ENCODE assay signal across 31 cellular contexts in genomic region chr17:3903881-3904286, GRCh38. TPM values are rescaled to one million over a fixed set of nuclear protein-coding genes. Genes with fewer than 3 reads are reported as not detected.
DNase-seq lines count a peak whose midpoint lies in the region; ATAC-seq and TF ChIP-seq lines count a peak whose summit lies in the region.
"Had no signal": no experiment of that assay in that cellular context is flagged by ENCODE, and none has a peak within 500 bp of the region (broad histone marks: within the 10 kb centered on the region; RNA-seq: fewer than 3 reads in every experiment).

No MANE protein-coding gene starts in this region.

- no peaks in the 10 kb centered on the region for H3K36me3 Mint-ChIP-seq in memory B cell
- H3K36me3 Mint-ChIP-seq: activated CD4-positive, alpha-beta memory T cell treated with anti-CD3 and anti-CD28 coated beads for 36 hours; CD8-positive, alpha-beta T cell; natural killer cell; stimulated activated effector memory CD8-positive, alpha-beta T cell treated with anti-CD3 and anti-CD28 coated beads, Interleukin-12 subunit alpha, Interleukin-12 subunit beta, amount 100 ng/mL, for 72 hours had no signal

- DNase-seq in right cardiac atrium (peak in 1 of 3 donors; percentile 60), right atrium auricular region (ENCODE audit: low spot score) (no peak), adrenal gland (peak in 5 of 7 donors; percentile 65 to 74 (median 67)), memory B cell (ENCODE audit: low spot score in 2 of 2) (no peak), tibial artery (no peak), NCI-H2107 treated with DMSO at 0.1 percent for 48 hours (lab: John Stamatoyannopoulos, UW; ENCODE audit: unreplicated experiment) (no peak), vagina (ENCODE audit: extremely low spot score in 2 of 2) (no peak)
- DNase-seq: activated CD4-positive, alpha-beta memory T cell treated with anti-CD3 and anti-CD28 coated beads for 36 hours; activated CD4-positive, alpha-beta T cell treated with anti-CD3 and anti-CD28 coated beads for 1 hour; activated naive CD4-positive, alpha-beta T cell treated with anti-CD3 and anti-CD28 coated beads for 36 hours; activated T-cell treated with anti-CD3 and anti-CD28 coated beads, Interleukin-2, amount 50 U/mL, for 72 hours; amygdala; CD8-positive, alpha-beta T cell; DMS 273 treated with DMSO at 0.1 percent for 48 hours; islet precursor cell; Karpas-422; natural killer cell; NCI-H1417 treated with DMSO at 0.1 percent for 48 hours; NCI-H2081; NCI-H2227 treated with DMSO at 0.1 percent for 48 hours; NCI-H526; SK-N-SH; T-helper 17 cell; upper lobe of right lung had no signal

- H3K4me3 ChIP-seq in right cardiac atrium (ENCODE audit: low read length) (no peak overlapping the region), right atrium auricular region (no peak overlapping the region), adrenal gland (no peak overlapping the region), tibial artery (no peak overlapping the region), vagina (no peak overlapping the region)
- H3K4me3 ChIP-seq: A549, gastroesophageal sphincter, suprapubic skin, upper lobe of right lung had no signal

- intact Hi-C loops in right cardiac atrium (cut with DNase I) (no loop called here), adrenal gland (cut with DNase I) (no loop called here), tibial artery (cut with DNase I; ENCODE audit: low total_unique reads) (no loop called here), vagina (cut with DNase I) (no loop called here)

- H3K27me3 Mint-ChIP-seq in memory B cell = no peaks in the 10 kb centered on the region
- H3K27me3 Mint-ChIP-seq: activated CD4-positive, alpha-beta memory T cell treated with anti-CD3 and anti-CD28 coated beads for 36 hours; T-helper 17 cell had no signal

- peak overlapping the region; percentile 45 for H3K27ac Mint-ChIP-seq in memory B cell
- H3K27ac Mint-ChIP-seq: activated CD4-positive, alpha-beta memory T cell treated with anti-CD3 and anti-CD28 coated beads for 36 hours; activated naive CD4-positive, alpha-beta T cell treated with anti-CD3 and anti-CD28 coated beads for 36 hours; activated T-cell treated with anti-CD3 and anti-CD28 coated beads, Interleukin-2, amount 50 U/mL, for 72 hours; CD8-positive, alpha-beta T cell; natural killer cell; stimulated activated effector memory CD8-positive, alpha-beta T cell treated with anti-CD3 and anti-CD28 coated beads, Interleukin-12 subunit alpha, Interleukin-12 subunit beta, amount 100 ng/mL, for 72 hours; T-helper 17 cell had no signal

- WGBS in right cardiac atrium = 61% methylated on average over 20 of the region's 20 CpGs
- WGBS in adrenal gland, 4 donors = 49 to 63% (median 57%) methylated on average over 11 to 20 of the region's 20 CpGs

- peaks cover 10% of the 10 kb centered on the region for H3K4me1 Mint-ChIP-seq in memory B cell
- H3K4me1 Mint-ChIP-seq: natural killer cell had no signal

- H3K4me3 Mint-ChIP-seq in memory B cell = no peak overlapping the region
- H3K4me3 Mint-ChIP-seq: activated CD4-positive, alpha-beta memory T cell treated with anti-CD3 and anti-CD28 coated beads for 36 hours; activated naive CD4-positive, alpha-beta T cell treated with anti-CD3 and anti-CD28 coated beads for 36 hours; activated T-cell treated with anti-CD3 and anti-CD28 coated beads, Interleukin-2, amount 50 U/mL, for 72 hours; CD8-positive, alpha-beta T cell; natural killer cell; stimulated activated effector memory CD8-positive, alpha-beta T cell treated with anti-CD3 and anti-CD28 coated beads, Interleukin-12 subunit alpha, Interleukin-12 subunit beta, amount 100 ng/mL, for 72 hours; T-helper 17 cell had no signal

- no peaks in the 10 kb centered on the region for H3K9me3 Mint-ChIP-seq in memory B cell
- H3K9me3 Mint-ChIP-seq: activated CD4-positive, alpha-beta memory T cell treated with anti-CD3 and anti-CD28 coated beads for 36 hours; activated naive CD4-positive, alpha-beta T cell treated with anti-CD3 and anti-CD28 coated beads for 36 hours; activated T-cell treated with anti-CD3 and anti-CD28 coated beads, Interleukin-2, amount 50 U/mL, for 72 hours; CD8-positive, alpha-beta T cell; natural killer cell; stimulated activated effector memory CD8-positive, alpha-beta T cell treated with anti-CD3 and anti-CD28 coated beads, Interleukin-12 subunit alpha, Interleukin-12 subunit beta, amount 100 ng/mL, for 72 hours had no signal

- H3K36me3 ChIP-seq in right atrium auricular region = no peaks in the 10 kb centered on the region
- H3K36me3 ChIP-seq in adrenal gland (replicated peaks in 1 of 2) = no peaks in the 10 kb centered on the region
- peaks cover 7 to 20% (median 18%) of the 10 kb centered on the region in 3 donors for H3K36me3 ChIP-seq in tibial artery
- H3K36me3 ChIP-seq in vagina = no peaks in the 10 kb centered on the region
- H3K36me3 ChIP-seq: gastroesophageal sphincter, suprapubic skin, upper lobe of right lung had no signal

- H3K4me1 ChIP-seq in right cardiac atrium (ENCODE audit: control insufficient read depth, insufficient read depth, low read length) (no peaks in the 10 kb centered on the region), right atrium auricular region (peaks cover 0 to 9% of the 10 kb centered on the region in 2 donors), adrenal gland (replicated peaks in 1 of 2) (peaks cover 4% of the 10 kb centered on the region in 2 donors), tibial artery (peaks cover 0 to 12% (median 0%) of the 10 kb centered on the region in 4 donors), vagina (no peaks in the 10 kb centered on the region)
- H3K4me1 ChIP-seq: gastroesophageal sphincter, suprapubic skin, upper lobe of right lung had no signal

- peak; percentile 26 to 52 for ATAC-seq in right cardiac atrium
- ATAC-seq in memory B cell (ENCODE audit: low read depth) = no peak
- no peak for ATAC-seq in HG02623 (IDR thresholded peaks at IDR 0.05; ENCODE audit: unreplicated experiment)
- ATAC-seq: activated T-cell treated with anti-CD3 and anti-CD28 coated beads, Interleukin-2, amount 50 U/mL, for 72 hours; CD8-positive, alpha-beta T cell; gastroesophageal sphincter; natural killer cell; upper lobe of right lung had no signal

- H3K9me3 ChIP-seq in right cardiac atrium (ENCODE audit: control insufficient read depth, low read length) (no peaks in the 10 kb centered on the region), right atrium auricular region (no peaks in the 10 kb centered on the region), adrenal gland (replicated peaks in 1 of 3) (no peaks in the 10 kb centered on the region), tibial artery (no peaks in the 10 kb centered on the region), vagina (no peaks in the 10 kb centered on the region)
- H3K9me3 ChIP-seq: A549, gastroesophageal sphincter, SK-N-SH, suprapubic skin, upper lobe of right lung had no signal

- TF ChIP-seq CTCF in right atrium auricular region (IDR thresholded peaks at IDR 0.05) (no peak), adrenal gland (IDR thresholded peaks at IDR 0.05) (no peak), tibial artery (IDR thresholded peaks at IDR 0.05) (no peak), vagina (IDR thresholded peaks at IDR 0.05) (no peak)

- H3K27me3 ChIP-seq in right cardiac atrium (ENCODE audit: control insufficient read depth, insufficient read depth) = no peaks in the 10 kb centered on the region
- H3K27me3 ChIP-seq in right atrium auricular region = no peaks in the 10 kb centered on the region
- H3K27me3 ChIP-seq in adrenal gland = no peaks in the 10 kb centered on the region
- H3K27me3 ChIP-seq in tibial artery = no peaks in the 10 kb centered on the region
- H3K27me3 ChIP-seq in vagina = no peaks in the 10 kb centered on the region
- H3K27me3 ChIP-seq: gastroesophageal sphincter, suprapubic skin, upper lobe of right lung had no signal

- TF ChIP-seq POLR2A in adrenal gland (IDR thresholded peaks at IDR 0.05) (no peak), vagina (IDR thresholded peaks at IDR 0.05) (no peak)

- H3K27ac ChIP-seq in right cardiac atrium (ENCODE audit: low read length) (no peak overlapping the region), right atrium auricular region (no peak overlapping the region), adrenal gland (no peak overlapping the region), tibial artery (peak overlapping the region in 1 of 2 donors; percentile 44), vagina (no peak overlapping the region)
- H3K27ac ChIP-seq: gastroesophageal sphincter, HL-60, suprapubic skin, upper lobe of right lung had no signal

RNA-seq across cellular contexts. Expression of gene CAMKK1, which starts 11.0 kb away (rescaled TPM):
- total RNA-seq in right cardiac atrium (1 to 10 TPM; 4.2 to 6.7 (median 6.0) TPM), right atrium auricular region (1 to 10 TPM; 3.0 to 3.2 TPM), adrenal gland (10 to 100 TPM in 6 of 8 donors, 1 to 10 TPM in 2; 6.0 to 17.9 (median 10.8) TPM), vagina (12.0 TPM)
- polyA plus RNA-seq in right cardiac atrium (4.5 TPM), adrenal gland (10 to 100 TPM in 2 of 3 donors, 1 to 10 TPM in 1; 6.9 to 28.2 (median 10.6) TPM)

RNA-seq across cellular contexts. Expression of gene P2RX1, which starts 12.4 kb away (rescaled TPM):
- 1 to 10 TPM in 3 of 4 donors, under 1 TPM in 1; 0.74 to 3.8 (median 1.4) TPM for total RNA-seq in right cardiac atrium
- polyA plus RNA-seq in right cardiac atrium = 1.1 TPM
- 1 to 10 TPM in 1 of 2 donors, under 1 TPM in 1; 0.85 to 2.8 TPM for total RNA-seq in right atrium auricular region
- 1 to 10 TPM in 4 of 8 donors, under 1 TPM in 4; 0.42 to 2.1 (median 0.92) TPM for total RNA-seq in adrenal gland
- 1 to 10 TPM in 2 of 3 donors, under 1 TPM in 1; 0.59 to 8.6 (median 3.3) TPM for polyA plus RNA-seq in adrenal gland
- total RNA-seq in vagina = 4.2 TPM
- total RNA-seq: H4 had no signal
- polyA plus RNA-seq: SK-N-SH had no signal

RNA-seq across cellular contexts. Expression of gene NCBP3, which starts 57.8 kb away (rescaled TPM):
- 10 to 100 TPM; 24.7 to 33.5 (median 27.1) TPM for total RNA-seq in right cardiac atrium
- polyA plus RNA-seq in right cardiac atrium = 13.9 TPM
- total RNA-seq in right atrium auricular region = 10 to 100 TPM; 15.2 to 21.4 TPM
- total RNA-seq in adrenal gland = 10 to 100 TPM; 11.0 to 30.3 (median 21.5) TPM
- 10 to 100 TPM; 21.9 to 36.6 (median 22.8) TPM for polyA plus RNA-seq in adrenal gland
- 20.6 TPM for total RNA-seq in vagina

Comparison
In these comparisons a context has a peak if more than half of its experiments do, and no peak if none do; other contexts are left out.
1. ATAC-seq: peak in right cardiac atrium (2 of 2); none in memory B cell (single experiment) and HG02623 (single experiment).
2. DNase-seq: peak in adrenal gland (5 of 7); none in right atrium auricular region (single experiment), memory B cell (0 of 2), tibial artery (0 of 2), NCI-H2107 treated with DMSO at 0.1 percent for 48 hours (single experiment) and vagina (0 of 2).